30 cellular contexts compared by ENCODE assay signal in genomic region chrX:147570483-147570882, GRCh38.
DNase-seq lines count a peak whose midpoint lies in the region; ATAC-seq and TF ChIP-seq lines count a peak whose summit lies in the region.
"Had no signal": no experiment of that assay in that cellular context is flagged by ENCODE, and none has a peak within 500 bp of the region (broad histone marks: within the 10 kb centered on the region; RNA-seq: fewer than 3 reads in every experiment).

No MANE protein-coding gene starts in this region.

- H3K9me3 Mint-ChIP-seq in chondrocyte (ENCODE audit: low read depth) = peaks cover 10% of the 10 kb centered on the region
- H3K9me3 Mint-ChIP-seq in activated naive CD4-positive, alpha-beta T cell treated with anti-CD3 and anti-CD28 coated beads, Interleukin-2, amount 10 ng/mL, durations not matched to agents 7 days and 5 days = no peaks in the 10 kb centered on the region
- H3K9me3 Mint-ChIP-seq: activated CD4-positive, alpha-beta memory T cell treated with anti-CD3 and anti-CD28 coated beads for 36 hours; activated naive CD8-positive, alpha-beta T cell treated with anti-CD3 and anti-CD28 coated beads, Interleukin-2, amount 10 ng/mL, durations not matched to agents 7 days and 5 days had no signal

- no peaks in the 10 kb centered on the region for H3K4me1 ChIP-seq in aorta (ENCODE audit: control insufficient read depth in 1 of 2, insufficient read depth in 2 of 2, low read length in 2 of 2)
- H3K4me1 ChIP-seq: esophagus squamous epithelium, gastrocnemius medialis, prostate gland, vagina had no signal

- 21 to 34% methylated on average over 1 of the region's 1 CpG for WGBS in aorta, 2 donors

- H3K4me3 ChIP-seq in retinal pigment epithelial cell (ENCODE audit: low read length) (no peak overlapping the region), aorta (ENCODE audit: low read length in 2 of 2) (no peak overlapping the region)
- H3K4me3 ChIP-seq: esophagus squamous epithelium, gastrocnemius medialis, GM12878, prostate gland, thoracic aorta, vagina had no signal

- CTCF ChIA-PET in activated naive CD4-positive, alpha-beta T cell treated with anti-CD3 and anti-CD28 coated beads, Interleukin-2, amount 10 ng/mL, durations not matched to agents 7 days and 5 days (lab: Charles Lee) = no interaction called here

- no peaks in the 10 kb centered on the region for H3K27me3 ChIP-seq in aorta (ENCODE audit: control insufficient read depth in 1 of 2, insufficient read depth in 2 of 2, low read length in 1 of 2)
- H3K27me3 ChIP-seq: esophagus squamous epithelium, gastrocnemius medialis, neutrophil, vagina had no signal

- no peak for ATAC-seq in aorta (ENCODE audit: low FRiP score)
- ATAC-seq: gastrocnemius medialis; GM12878; SK-N-SH treated with all-trans-retinoic acid at 6 μM for 48 hours; stimulated activated naive CD8-positive, alpha-beta T cell treated with anti-CD3 and anti-CD28 coated beads, Interleukin-15, Interleukin-2, amounts not matched to agents 100 U/mL and 50 U/mL, for 24 hours had no signal

- no peak overlapping the region for H3K27ac Mint-ChIP-seq in chondrocyte (ENCODE audit: unreplicated experiment)
- H3K27ac Mint-ChIP-seq in activated naive CD4-positive, alpha-beta T cell treated with anti-CD3 and anti-CD28 coated beads, Interleukin-2, amount 10 ng/mL, durations not matched to agents 7 days and 5 days = no peak overlapping the region
- H3K27ac Mint-ChIP-seq: activated CD4-positive, alpha-beta memory T cell treated with anti-CD3 and anti-CD28 coated beads for 36 hours; activated naive CD8-positive, alpha-beta T cell treated with anti-CD3 and anti-CD28 coated beads, Interleukin-2, amount 10 ng/mL, durations not matched to agents 7 days and 5 days; CD4-positive, CD25-positive, alpha-beta regulatory T cell; HFFc6; immature natural killer cell had no signal

- peak; percentile 8 for DNase-seq in NCI-H1105 treated with DMSO at 0.1 percent for 48 hours (lab: John Stamatoyannopoulos, UW)
- no peak for DNase-seq in NCI-H1105 (lab: John Stamatoyannopoulos, UW)
- peak; percentile 49 for DNase-seq in OCI-M1 (lab: John Stamatoyannopoulos, UW)
- no peak for DNase-seq in chondrocyte (ENCODE audit: low spot score)
- no peak for DNase-seq in retinal pigment epithelial cell (ENCODE audit: low read depth)
- DNase-seq in pons (ENCODE audit: low spot score) = no peak
- DNase-seq in aorta = no peak
- no peak for DNase-seq in activated naive CD4-positive, alpha-beta T cell treated with anti-CD3 and anti-CD28 coated beads, Interleukin-2, amount 10 ng/mL, durations not matched to agents 7 days and 5 days
- DNase-seq: 8988T; activated CD4-positive, alpha-beta memory T cell treated with anti-CD3 and anti-CD28 coated beads for 36 hours; activated naive CD8-positive, alpha-beta T cell treated with anti-CD3 and anti-CD28 coated beads, Interleukin-2, amount 10 ng/mL, durations not matched to agents 7 days and 5 days; CD4-positive, CD25-positive, alpha-beta regulatory T cell; cortex of kidney; EL; esophagus squamous epithelium; gastrocnemius medialis; HFFc6; immature natural killer cell; Karpas-422; mesenchymal stem cell; NCI-H1092; NCI-H187 treated with DMSO at 0.1 percent for 48 hours; NCI-H524 treated with DMSO at 0.1 percent for 48 hours; stimulated activated naive CD8-positive, alpha-beta T cell treated with anti-CD3 and anti-CD28 coated beads, Interleukin-15, Interleukin-2, amounts not matched to agents 100 U/mL and 50 U/mL, for 24 hours had no signal

- no peak overlapping the region for H3K4me3 Mint-ChIP-seq in chondrocyte (ENCODE audit: unreplicated experiment)
- no peak overlapping the region for H3K4me3 Mint-ChIP-seq in activated naive CD4-positive, alpha-beta T cell treated with anti-CD3 and anti-CD28 coated beads, Interleukin-2, amount 10 ng/mL, durations not matched to agents 7 days and 5 days
- H3K4me3 Mint-ChIP-seq: activated CD4-positive, alpha-beta memory T cell treated with anti-CD3 and anti-CD28 coated beads for 36 hours; activated naive CD8-positive, alpha-beta T cell treated with anti-CD3 and anti-CD28 coated beads, Interleukin-2, amount 10 ng/mL, durations not matched to agents 7 days and 5 days; CD4-positive, CD25-positive, alpha-beta regulatory T cell; HFFc6; immature natural killer cell had no signal

- no peaks in the 10 kb centered on the region for H3K36me3 Mint-ChIP-seq in chondrocyte (ENCODE audit: low read depth)
- no peaks in the 10 kb centered on the region for H3K36me3 Mint-ChIP-seq in activated naive CD4-positive, alpha-beta T cell treated with anti-CD3 and anti-CD28 coated beads, Interleukin-2, amount 10 ng/mL, durations not matched to agents 7 days and 5 days
- H3K36me3 Mint-ChIP-seq: activated CD4-positive, alpha-beta memory T cell treated with anti-CD3 and anti-CD28 coated beads for 36 hours; activated naive CD8-positive, alpha-beta T cell treated with anti-CD3 and anti-CD28 coated beads, Interleukin-2, amount 10 ng/mL, durations not matched to agents 7 days and 5 days; CD4-positive, CD25-positive, alpha-beta regulatory T cell; immature natural killer cell had no signal

- intact Hi-C loops in aorta (cut with DNase I) = no loop called here

- H3K36me3 ChIP-seq in aorta (ENCODE audit: control insufficient read depth in 1 of 2, insufficient read depth in 2 of 2, low read length in 1 of 2) = no peaks in the 10 kb centered on the region
- H3K36me3 ChIP-seq: esophagus squamous epithelium, gastrocnemius medialis, neutrophil, prostate gland, thoracic aorta, vagina had no signal

- no peaks in the 10 kb centered on the region for H3K4me1 Mint-ChIP-seq in chondrocyte (ENCODE audit: low read depth)
- no peaks in the 10 kb centered on the region for H3K4me1 Mint-ChIP-seq in activated naive CD4-positive, alpha-beta T cell treated with anti-CD3 and anti-CD28 coated beads, Interleukin-2, amount 10 ng/mL, durations not matched to agents 7 days and 5 days
- H3K4me1 Mint-ChIP-seq: activated naive CD8-positive, alpha-beta T cell treated with anti-CD3 and anti-CD28 coated beads, Interleukin-2, amount 10 ng/mL, durations not matched to agents 7 days and 5 days; CD4-positive, CD25-positive, alpha-beta regulatory T cell; immature natural killer cell had no signal

- H3K27me3 Mint-ChIP-seq in chondrocyte (ENCODE audit: low read depth) = no peaks in the 10 kb centered on the region
- H3K27me3 Mint-ChIP-seq in activated naive CD4-positive, alpha-beta T cell treated with anti-CD3 and anti-CD28 coated beads, Interleukin-2, amount 10 ng/mL, durations not matched to agents 7 days and 5 days = no peaks in the 10 kb centered on the region
- H3K27me3 Mint-ChIP-seq: activated CD4-positive, alpha-beta memory T cell treated with anti-CD3 and anti-CD28 coated beads for 36 hours; activated naive CD8-positive, alpha-beta T cell treated with anti-CD3 and anti-CD28 coated beads, Interleukin-2, amount 10 ng/mL, durations not matched to agents 7 days and 5 days; CD4-positive, CD25-positive, alpha-beta regulatory T cell had no signal

- no peaks in the 10 kb centered on the region for H3K9me3 ChIP-seq in aorta (ENCODE audit: control insufficient read depth, low read length)
- H3K9me3 ChIP-seq: esophagus squamous epithelium, gastrocnemius medialis, neutrophil, prostate gland, thoracic aorta, vagina had no signal

- no peak overlapping the region for H3K27ac ChIP-seq in aorta (ENCODE audit: low read depth in 1 of 2, low read length in 2 of 2)
- H3K27ac ChIP-seq: esophagus squamous epithelium, gastrocnemius medialis, neutrophil, prostate gland, thoracic aorta, vagina had no signal

- TF ChIP-seq CTCF in chondrocyte (IDR thresholded peaks at IDR 0.05) (peak; percentile 32), retinal pigment epithelial cell (conservative IDR thresholded peaks at IDR 0.05; ENCODE audit: low read depth, low read length) (peak; percentile 35)

Comparison
In these comparisons a context has a peak if more than half of its experiments do, and no peak if none do; other contexts are left out.
1. DNase-seq: peak in NCI-H1105 treated with DMSO at 0.1 percent for 48 hours (single experiment) and OCI-M1 (single experiment); none in NCI-H1105 (single experiment), chondrocyte (single experiment), retinal pigment epithelial cell (single experiment), pons (single experiment), aorta (0 of 2) and activated naive CD4-positive, alpha-beta T cell treated with anti-CD3 and anti-CD28 coated beads, Interleukin-2, amount 10 ng/mL, durations not matched to agents 7 days and 5 days (single experiment).